18 cellular contexts compared by ENCODE assay signal in the genomic region with DNA sequence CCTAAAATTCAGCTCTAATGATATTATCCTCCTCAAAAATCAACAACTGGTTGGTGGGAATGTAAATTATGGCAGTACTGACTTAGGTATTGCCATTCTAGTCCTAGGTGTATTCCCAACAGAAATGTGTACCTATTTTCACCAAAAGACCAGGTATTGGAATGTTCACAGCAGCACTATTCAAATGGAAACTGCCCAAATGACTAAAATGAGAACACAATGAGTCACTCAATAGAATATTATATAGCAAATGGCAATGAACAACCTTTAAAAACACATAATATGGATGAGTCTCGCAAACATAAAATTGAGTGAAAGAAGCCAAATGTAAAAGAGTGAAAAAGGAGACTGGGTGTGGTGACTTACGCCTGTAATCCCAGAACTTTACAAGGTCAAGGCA.
DNase-seq lines count a peak whose midpoint lies in the region; ATAC-seq and TF ChIP-seq lines count a peak whose summit lies in the region.
"Had no signal": no experiment of that assay in that cellular context is flagged by ENCODE, and none has a peak within 500 bp of the region (broad histone marks: within the 10 kb centered on the region; RNA-seq: fewer than 3 reads in every experiment).

No MANE protein-coding gene starts in this region.

- H3K4me3 ChIP-seq in OCI-LY1 (ENCODE audit: low read depth, low read length, poor library complexity, severe bottlenecking) = no peak overlapping the region
- H3K4me3 ChIP-seq: SK-N-MC had no signal

- no peak overlapping the region for H3K4me3 Mint-ChIP-seq in stimulated activated naive B cell treated with anti-CD40 and anti-IgM and Interleukin-4, amounts not matched to agents 10 μg/mL and 1 μg/mL and 100 μg/mL, for 72 hours
- H3K4me3 Mint-ChIP-seq: CD4-positive, alpha-beta T cell had no signal

- no peaks in the 10 kb centered on the region for H3K9me3 ChIP-seq in OCI-LY1 (ENCODE audit: low read length)
- H3K9me3 ChIP-seq: BE2C had no signal

- H3K27ac ChIP-seq in OCI-LY1 (ENCODE audit: low read depth, low read length, poor library complexity, severe bottlenecking) = peak overlapping the region; percentile 47
- H3K27ac ChIP-seq: 22Rv1, SK-N-MC had no signal

- no peaks in the 10 kb centered on the region for H3F3A ChIP-seq in OCI-LY1 (ENCODE audit: insufficient read depth, low read length)

- no peaks in the 10 kb centered on the region for H3K36me3 Mint-ChIP-seq in stimulated activated naive B cell treated with anti-CD40 and anti-IgM and Interleukin-4, amounts not matched to agents 10 μg/mL and 1 μg/mL and 100 μg/mL, for 72 hours

- no peak overlapping the region for H3K27ac Mint-ChIP-seq in stimulated activated naive B cell treated with anti-CD40 and anti-IgM and Interleukin-4, amounts not matched to agents 10 μg/mL and 1 μg/mL and 100 μg/mL, for 72 hours
- H3K27ac Mint-ChIP-seq: CD4-positive, alpha-beta T cell had no signal

- H3K79me2 ChIP-seq in OCI-LY1 (ENCODE audit: insufficient read depth, low read length) = no peaks in the 10 kb centered on the region

- no peaks in the 10 kb centered on the region for H3K27me3 ChIP-seq in OCI-LY1 (ENCODE audit: insufficient read depth, low read length)
- H3K27me3 ChIP-seq: BE2C had no signal

- no peak for DNase-seq in activated CD4-positive, CD25-positive, alpha-beta regulatory T cell (lab: John Stamatoyannopoulos, UW)
- no peak for DNase-seq in stimulated activated naive B cell treated with anti-CD40 and anti-IgM and Interleukin-4, amounts not matched to agents 10 μg/mL and 1 μg/mL and 100 μg/mL, for 72 hours
- DNase-seq in NCI-H345 treated with DMSO at 0.1 percent for 48 hours (lab: John Stamatoyannopoulos, UW; ENCODE audit: unreplicated experiment) (no peak), NCI-H146 (lab: John Stamatoyannopoulos, UW) (no peak)
- DNase-seq: BE2C; CD4-positive, alpha-beta T cell; EL; KG1; NCI-H1436; NCI-H2081; NCI-H524; Right ventricle myocardium superior had no signal

- H2AFZ ChIP-seq in OCI-LY1 (ENCODE audit: low read length) = no peak overlapping the region

- no peaks in the 10 kb centered on the region for H4K20me1 ChIP-seq in OCI-LY1 (ENCODE audit: insufficient read depth, low read length)

- H3K4me1 Mint-ChIP-seq in stimulated activated naive B cell treated with anti-CD40 and anti-IgM and Interleukin-4, amounts not matched to agents 10 μg/mL and 1 μg/mL and 100 μg/mL, for 72 hours = peaks cover 18 to 25% of the 10 kb centered on the region in 2 donors

- TF ChIP-seq CTCF in OCI-LY1 (IDR thresholded peaks at IDR 0.05; ENCODE audit: low read length) = no peak

- peak; percentile 18 to 35 for ATAC-seq in activated CD4-positive, CD25-positive, alpha-beta regulatory T cell treated with anti-CD3 and anti-CD28 coated beads, Interleukin-2, amount 50 U/mL, for 24 hours
- ATAC-seq in HG02610 (IDR thresholded peaks at IDR 0.05; ENCODE audit: unreplicated experiment) (peak; percentile 19), SK-N-SH treated with all-trans-retinoic acid at 6 μM for 48 hours (no peak)
- peak; percentile 43 to 50 for ATAC-seq in stimulated activated naive B cell treated with anti-CD40 and anti-IgM and Interleukin-4, amounts not matched to agents 10 μg/mL and 1 μg/mL and 100 μg/mL, for 72 hours (replicated peaks)

- no peaks in the 10 kb centered on the region for H3K9me2 ChIP-seq in OCI-LY1 (ENCODE audit: low read depth, low read length)

- no peak overlapping the region for H3K9ac ChIP-seq in OCI-LY1 (ENCODE audit: low read length)

- no peaks in the 10 kb centered on the region for H3K27me3 Mint-ChIP-seq in stimulated activated naive B cell treated with anti-CD40 and anti-IgM and Interleukin-4, amounts not matched to agents 10 μg/mL and 1 μg/mL and 100 μg/mL, for 72 hours
- H3K27me3 Mint-ChIP-seq: CD4-positive, alpha-beta T cell had no signal

- no peaks in the 10 kb centered on the region for H3K36me3 ChIP-seq in OCI-LY1 (ENCODE audit: insufficient read depth, low read length)
- H3K36me3 ChIP-seq: BE2C had no signal

- H3K4me1 ChIP-seq in OCI-LY1 (ENCODE audit: insufficient read depth, low read length, severe bottlenecking) = peaks cover 63% of the 10 kb centered on the region
- H3K4me1 ChIP-seq: BE2C had no signal

- H3K4me2 ChIP-seq in OCI-LY1 (ENCODE audit: low read length) = no peak overlapping the region

- no peaks in the 10 kb centered on the region for H3K9me3 Mint-ChIP-seq in stimulated activated naive B cell treated with anti-CD40 and anti-IgM and Interleukin-4, amounts not matched to agents 10 μg/mL and 1 μg/mL and 100 μg/mL, for 72 hours
- H3K9me3 Mint-ChIP-seq: CD4-positive, alpha-beta T cell had no signal

TF ChIP-seq in SK-N-SH treated with all-trans-retinoic acid at 6 μM for 48 hours, 23 proteins besides CTCF, POLR2A, EP300 and RAD21:
- TF ChIP-seq CREB5 (CRISPR knock-in tag; IDR thresholded peaks at IDR 0.05; ENCODE audit: low read depth) = no peak
- no peak for TF ChIP-seq ZFP30 (CRISPR knock-in tag; IDR thresholded peaks at IDR 0.05)
- TF ChIP-seq GLIS3 (CRISPR knock-in tag; IDR thresholded peaks at IDR 0.05) = no peak
